ENCODE assay signal across 9 cellular contexts in the genomic region with DNA sequence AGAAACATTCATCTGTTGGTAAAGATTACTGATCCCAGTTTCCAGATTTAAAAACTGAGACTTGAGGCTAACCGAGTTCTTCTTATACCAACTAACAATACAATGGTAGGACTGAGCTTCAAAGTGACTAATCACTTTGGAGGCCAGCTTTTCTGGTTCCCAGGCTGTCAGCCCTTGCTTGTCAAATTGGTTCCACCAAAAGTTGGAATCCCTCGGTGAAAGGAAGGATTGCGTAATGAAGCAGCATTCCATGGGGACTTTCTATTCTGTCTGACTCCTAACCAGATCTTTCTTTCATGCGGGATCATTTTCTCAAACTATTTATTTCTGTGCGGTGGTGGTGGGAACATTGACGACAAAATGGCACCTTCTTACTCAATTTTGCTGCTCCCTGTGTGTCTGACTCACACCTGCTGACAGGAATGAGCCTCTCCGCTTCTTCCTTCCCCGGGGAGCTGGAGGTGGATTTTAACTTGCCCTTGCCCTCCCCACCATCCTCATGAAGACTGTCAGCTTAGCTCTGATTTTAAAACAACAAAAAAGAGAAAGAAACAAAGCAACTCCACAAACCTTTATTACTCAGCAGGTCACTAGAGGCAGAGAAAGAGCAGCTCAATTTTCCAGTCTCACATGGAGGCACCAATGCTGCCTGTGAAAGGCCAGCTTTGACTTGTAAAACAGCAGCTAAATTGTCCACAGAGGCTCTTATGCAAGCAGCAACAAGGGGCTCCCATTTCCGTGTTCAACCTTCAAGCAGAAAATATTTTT. TPM values are rescaled to one million over a fixed set of nuclear protein-coding genes. Genes with fewer than 3 reads are reported as not detected.
DNase-seq lines count a peak whose midpoint lies in the region; ATAC-seq, FAIRE-seq and TF ChIP-seq lines count a peak whose summit lies in the region.
"Had no signal": no experiment of that assay in that cellular context is flagged by ENCODE, and none has a peak within 500 bp of the region (broad histone marks: within the 10 kb centered on the region; RNA-seq: fewer than 3 reads in every experiment).

No MANE protein-coding gene starts in this region.

- peak overlapping the region; percentile 28 for H2AFZ ChIP-seq in parathyroid adenoma

- H3K27ac ChIP-seq in parathyroid adenoma (peak overlapping the region; percentile 6), Peyer's patch (no peak overlapping the region)
- H3K27ac ChIP-seq: SK-N-MC had no signal

- DNase-seq in EL (peak; percentile 87), RCC 7860 (ENCODE audit: low spot score) (peak; percentile 29), fibroblast of pulmonary artery (ENCODE audit: low read depth) (peak; percentile 97), Peyer's patch (no peak)
- no peak for DNase-seq in activated effector memory CD4-positive, alpha-beta T cell treated with Interleukin-2 at 50 U/mL for 16 hours
- DNase-seq in activated CD4-positive, alpha-beta T cell treated with anti-CD3 and anti-CD28 coated beads for 48 hours: no peak

- H3K36me3 ChIP-seq in parathyroid adenoma (ENCODE audit: control insufficient read depth, insufficient read depth, low read length) (no peaks in the 10 kb centered on the region), Peyer's patch (no peaks in the 10 kb centered on the region)

- H3K4me3 ChIP-seq in fibroblast of pulmonary artery (replicated peaks; ENCODE audit: low read depth, low read length): peak overlapping the region; percentile 27
- no peak overlapping the region for H3K4me3 ChIP-seq in parathyroid adenoma (ENCODE audit: low read depth, low read length)
- no peak overlapping the region for H3K4me3 ChIP-seq in Peyer's patch
- H3K4me3 ChIP-seq: SK-N-MC had no signal

- H3K27me3 ChIP-seq in parathyroid adenoma (ENCODE audit: control insufficient read depth, insufficient read depth, low read length) (no peaks in the 10 kb centered on the region), Peyer's patch (no peaks in the 10 kb centered on the region)

- no peak overlapping the region for H3K4me2 ChIP-seq in parathyroid adenoma (ENCODE audit: low read length)

- ATAC-seq in GM21381 (IDR thresholded peaks at IDR 0.05; ENCODE audit: unreplicated experiment): no peak

- H3K9me3 ChIP-seq in parathyroid adenoma (ENCODE audit: control insufficient read depth, low read length) (no peaks in the 10 kb centered on the region), Peyer's patch (no peaks in the 10 kb centered on the region)

- H3K4me1 ChIP-seq in parathyroid adenoma: no peaks in the 10 kb centered on the region
- H3K4me1 ChIP-seq in Peyer's patch: peaks cover 0 to 27% (median 0%) of the 10 kb centered on the region in 4 donors

- no peak for TF ChIP-seq CTCF in fibroblast of pulmonary artery (IDR thresholded peaks at IDR 0.05; ENCODE audit: low read length, missing control alignments)
- no peak for TF ChIP-seq CTCF in parathyroid adenoma (IDR thresholded peaks at IDR 0.05)
- TF ChIP-seq CTCF in Peyer's patch (IDR thresholded peaks at IDR 0.05): no peak

- no peak overlapping the region for H3K9ac ChIP-seq in parathyroid adenoma

- no peak for TF ChIP-seq POLR2A in Peyer's patch (IDR thresholded peaks at IDR 0.05)

- no peak for FAIRE-seq in RCC 7860 (lab: Jason Lieb, UNC)

- H3K79me2 ChIP-seq in parathyroid adenoma: no peaks in the 10 kb centered on the region

RNA-seq across cellular contexts. Expression of a gene that starts 32.9 kb away (rescaled TPM):
- total RNA-seq in Peyer's patch: 10 to 100 TPM; 10.2 to 35.5 (median 20.0) TPM

Comparison
In these comparisons a context has a peak if more than half of its experiments do, and no peak if none do; other contexts are left out.
1. DNase-seq: peak in EL (single experiment), RCC 7860 (single experiment) and fibroblast of pulmonary artery (single experiment); none in activated effector memory CD4-positive, alpha-beta T cell treated with Interleukin-2 at 50 U/mL for 16 hours (single experiment), activated CD4-positive, alpha-beta T cell treated with anti-CD3 and anti-CD28 coated beads for 48 hours (single experiment) and Peyer's patch (0 of 3).